28 cellular contexts compared by ENCODE assay signal in the genomic region with DNA sequence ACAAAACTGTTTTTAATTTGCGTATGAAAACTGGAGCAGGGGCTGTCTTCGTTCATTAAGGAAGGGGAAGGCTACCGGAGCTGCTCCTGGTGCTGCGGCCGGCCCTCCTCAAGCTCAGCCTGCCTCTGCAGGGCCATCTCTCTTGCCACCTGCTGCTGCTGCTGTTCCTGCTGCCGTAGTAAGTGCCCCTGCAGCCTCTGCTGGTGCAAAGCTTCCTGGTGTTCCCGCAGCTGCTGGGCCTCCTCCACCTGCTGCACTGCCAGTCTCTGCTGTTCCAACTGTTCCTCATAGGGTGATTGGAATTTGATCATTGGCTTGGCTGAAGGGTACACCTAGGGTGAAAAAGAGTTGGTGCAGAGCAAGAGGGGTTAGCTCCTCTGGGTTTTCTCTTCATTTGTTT.
DNase-seq lines count a peak whose midpoint lies in the region; ATAC-seq and TF ChIP-seq lines count a peak whose summit lies in the region.
"Had no signal": no experiment of that assay in that cellular context is flagged by ENCODE, and none has a peak within 500 bp of the region (broad histone marks: within the 10 kb centered on the region; RNA-seq: fewer than 3 reads in every experiment).

No MANE protein-coding gene starts in this region.

- H3K36me3 ChIP-seq in endodermal cell (ENCODE audit: control insufficient read depth, insufficient read depth, low read length): peaks cover 57% of the 10 kb centered on the region
- H3K36me3 ChIP-seq: prostate gland had no signal

- ATAC-seq in HG03571 (IDR thresholded peaks at IDR 0.05; ENCODE audit: unreplicated experiment) (no peak), HG03280 (IDR thresholded peaks at IDR 0.05; ENCODE audit: unreplicated experiment) (no peak)
- ATAC-seq: activated T-cell treated with anti-CD3 and anti-CD28 coated beads, Interleukin-2, amount 50 U/mL, for 72 hours; CD8-positive, alpha-beta T cell; naive thymus-derived CD4-positive, alpha-beta T cell; Panc1; sciatic nerve had no signal

- no peaks in the 10 kb centered on the region for H3K9me3 ChIP-seq in endodermal cell (ENCODE audit: control insufficient read depth, low read length)
- H3K9me3 ChIP-seq: prostate gland, tibial nerve had no signal

- H3K4me3 ChIP-seq in endodermal cell (ENCODE audit: low read length): no peak overlapping the region
- H3K4me3 ChIP-seq: prostate gland, tibial nerve had no signal

- no peak overlapping the region for H3K9ac ChIP-seq in endodermal cell (ENCODE audit: extremely low read depth, low read length, poor library complexity, severe bottlenecking)

- WGBS in endodermal cell (ENCODE audit: insufficient coverage in 1 of 2, insufficient read length in 1 of 2), 2 experiments: 69 to 88% methylated on average over 4 to 7 of the region's 7 CpGs

- no peak overlapping the region for H3K27ac ChIP-seq in endodermal cell (ENCODE audit: low read depth, low read length)
- H3K27ac ChIP-seq: prostate gland, tibial nerve had no signal

- H3K27me3 ChIP-seq in endodermal cell (ENCODE audit: control insufficient read depth, insufficient read depth, low read length, poor library complexity, severe bottlenecking): no peaks in the 10 kb centered on the region
- H3K27me3 ChIP-seq: tibial nerve had no signal

- in situ Hi-C loops in ACHN (cut with HindIII; ENCODE audit: low pct_ligation_motif_present, low pct_unique_long_range_greater_than_20kb, low sequenced_read_pairs): no loop called here

- no peak overlapping the region for H3K4me3 Mint-ChIP-seq in endodermal cell
- H3K4me3 Mint-ChIP-seq: activated CD4-positive, alpha-beta memory T cell treated with anti-CD3 and anti-CD28 coated beads for 36 hours; activated T-cell treated with anti-CD3 and anti-CD28 coated beads, Interleukin-2, amount 50 U/mL, for 72 hours; CD8-positive, alpha-beta T cell; central memory CD8-positive, alpha-beta T cell; dendritic cell treated with granulocyte-macrophage colony-stimulating factor and Interleukin-4, amounts not matched to agents 40 ng/mL and 50 ng/mL, for 4 days; HFFc6; naive thymus-derived CD4-positive, alpha-beta T cell had no signal

- no peaks in the 10 kb centered on the region for H3K9me3 Mint-ChIP-seq in endodermal cell
- H3K9me3 Mint-ChIP-seq: activated CD4-positive, alpha-beta memory T cell treated with anti-CD3 and anti-CD28 coated beads for 36 hours; CD8-positive, alpha-beta T cell; central memory CD8-positive, alpha-beta T cell; dendritic cell treated with granulocyte-macrophage colony-stimulating factor and Interleukin-4, amounts not matched to agents 40 ng/mL and 50 ng/mL, for 4 days; HFFc6 had no signal

- H3K27me3 Mint-ChIP-seq in endodermal cell (ENCODE audit: insufficient read depth): no peaks in the 10 kb centered on the region
- H3K27me3 Mint-ChIP-seq: central memory CD8-positive, alpha-beta T cell; dendritic cell treated with granulocyte-macrophage colony-stimulating factor and Interleukin-4, amounts not matched to agents 40 ng/mL and 50 ng/mL, for 4 days had no signal

- TF ChIP-seq CTCF in endodermal cell (conservative IDR thresholded peaks at IDR 0.05): no peak

- DNase-seq in COLO668 (lab: John Stamatoyannopoulos, UW; ENCODE audit: unreplicated experiment): peak; percentile 29
- peak; percentile 4 for DNase-seq in ELF-1 (ENCODE audit: low read depth, low spot score)
- peak; percentile 63 for DNase-seq in NCI-H2107 (lab: John Stamatoyannopoulos, UW)
- DNase-seq in endodermal cell: peak; percentile 60
- DNase-seq in 8988T: no peak
- DNase-seq in ACHN: no peak
- DNase-seq: activated CD4-positive, alpha-beta memory T cell treated with anti-CD3 and anti-CD28 coated beads for 36 hours; activated CD4-positive, alpha-beta T cell treated with anti-CD3 and anti-CD28 coated beads for 1 hour; activated T-cell treated with anti-CD3 and anti-CD28 coated beads, Interleukin-2, amount 50 U/mL, for 72 hours; CD8-positive, alpha-beta T cell; DMS79 treated with DMSO at 0.1 percent for 48 hours; GF-D8; HFFc6; naive thymus-derived CD4-positive, alpha-beta T cell; NCI-H1092 treated with DMSO at 0.1 percent for 48 hours; NCI-H2081 treated with DMSO at 0.1 percent for 48 hours; nucleus accumbens; SIG-M5; stimulated activated CD4-positive, alpha-beta T cell treated with anti-CD3 and anti-CD28 coated beads, Interleukin-12 subunit alpha, Interleukin-12 subunit beta, amount 100 ng/mL, for 4 hours; stimulated activated CD4-positive, alpha-beta T cell treated with anti-CD3 and anti-CD28 coated beads, Interleukin-4, amount 100 ng/mL, for 24 hours had no signal

- H3K27ac Mint-ChIP-seq in endodermal cell: no peak overlapping the region
- H3K27ac Mint-ChIP-seq: activated CD4-positive, alpha-beta memory T cell treated with anti-CD3 and anti-CD28 coated beads for 36 hours; activated T-cell treated with anti-CD3 and anti-CD28 coated beads, Interleukin-2, amount 50 U/mL, for 72 hours; CD8-positive, alpha-beta T cell; dendritic cell treated with granulocyte-macrophage colony-stimulating factor and Interleukin-4, amounts not matched to agents 40 ng/mL and 50 ng/mL, for 4 days; HFFc6; naive thymus-derived CD4-positive, alpha-beta T cell had no signal

- H3K36me3 Mint-ChIP-seq in endodermal cell (ENCODE audit: low read depth): peaks cover 29% of the 10 kb centered on the region
- H3K36me3 Mint-ChIP-seq: activated CD4-positive, alpha-beta memory T cell treated with anti-CD3 and anti-CD28 coated beads for 36 hours; CD8-positive, alpha-beta T cell had no signal

- H3K4me1 Mint-ChIP-seq in endodermal cell: no peaks in the 10 kb centered on the region
- H3K4me1 Mint-ChIP-seq: central memory CD8-positive, alpha-beta T cell had no signal

- no peaks in the 10 kb centered on the region for H3K4me1 ChIP-seq in endodermal cell (ENCODE audit: control insufficient read depth, insufficient read depth, low read length)
- H3K4me1 ChIP-seq: prostate gland had no signal

Comparison
In these comparisons a context has a peak if more than half of its experiments do, and no peak if none do; other contexts are left out.
1. DNase-seq: peak in COLO668 (single experiment), ELF-1 (single experiment), NCI-H2107 (single experiment) and endodermal cell (single experiment); none in 8988T (single experiment) and ACHN (single experiment).